Comparison of ENCODE assay signal across 8 cellular contexts in the genomic region with DNA sequence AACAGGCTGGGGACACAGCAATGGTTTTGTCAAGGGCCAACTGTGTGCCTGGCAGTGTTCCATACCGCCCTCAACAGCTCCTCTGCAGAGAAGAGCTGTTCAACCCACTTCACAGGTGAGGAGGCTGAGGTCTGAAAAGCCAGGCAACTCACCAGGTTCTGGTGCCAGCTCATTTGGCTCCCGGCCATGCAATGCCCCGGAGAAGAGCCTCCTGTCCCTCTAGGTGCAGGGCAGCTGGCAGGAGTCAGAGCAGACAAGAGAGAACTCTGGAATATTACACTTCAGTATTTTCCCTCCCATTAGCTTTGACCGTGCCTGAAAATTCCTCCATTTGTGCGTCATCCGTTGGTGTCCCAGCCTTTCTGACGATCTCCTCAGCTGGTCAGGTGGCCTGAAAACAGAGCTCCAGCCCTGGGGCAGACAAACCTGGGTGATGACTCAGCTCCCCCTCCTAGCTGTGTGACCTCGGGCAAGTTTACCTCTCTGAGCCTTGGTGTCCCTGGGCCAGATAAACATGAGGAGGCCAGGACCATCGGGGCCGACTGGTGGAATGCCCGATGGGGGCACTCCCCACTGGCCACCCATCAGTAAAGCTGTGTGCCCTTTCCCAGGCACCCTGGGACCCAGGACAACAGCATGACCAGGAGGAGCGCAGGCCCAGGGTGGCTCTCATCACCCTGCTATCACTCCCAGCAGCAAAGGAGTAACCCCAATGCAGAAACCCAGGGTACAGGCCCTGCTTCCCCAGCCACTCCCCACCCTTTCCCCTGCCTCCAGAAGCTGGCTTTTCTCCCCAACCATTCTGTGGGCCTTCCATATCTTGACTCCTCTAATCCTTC. TPM values are rescaled to one million over a fixed set of nuclear protein-coding genes. Genes with fewer than 3 reads are reported as not detected.
DNase-seq lines count a peak whose midpoint lies in the region; ATAC-seq, FAIRE-seq and TF ChIP-seq lines count a peak whose summit lies in the region.

No MANE protein-coding gene starts in this region.

- no peaks in the 10 kb centered on the region for H3K36me3 ChIP-seq in ectodermal cell (ENCODE audit: control insufficient read depth, insufficient read depth, low read length)

- CTCF ChIA-PET in HEK293T (lab: Yijun Ruan, JAX), result interaction anchor here (0.7 to 0.8 kb wide), 2 partner anchors 44 to 177 kb away, joined by 3 read pairs; no protein-coding TSS in a partner anchor

- H3K27ac Mint-ChIP-seq in naive B cell, result peak overlapping the region; percentile 43 to 94 (median 89)

- H3K27ac ChIP-seq in ectodermal cell (ENCODE audit: insufficient read depth, low read depth, low read length, poor library complexity, severe bottlenecking), result no peak overlapping the region

- DNase-seq in GM12891 (ENCODE audit: insufficient read length, low spot score) (no peak), naive B cell (no peak), HEK293T (ENCODE audit: extremely low spot score) (no peak), GM03348 (ENCODE audit: low spot score) (no peak)

- peaks cover 7% of the 10 kb centered on the region for H3K4me1 ChIP-seq in ectodermal cell (ENCODE audit: control insufficient read depth, insufficient read depth, low read length)

- no peak for TF ChIP-seq POLR2A in GM12891 (IDR thresholded peaks at IDR 0.05; ENCODE audit: low read depth, low read length)

- POLR2A ChIA-PET in HEK293T (lab: Yijun Ruan, JAX), result interaction anchor here (0.7 to 1.6 kb wide), 6 partner anchors 11 to 178 kb away, joined by 4 to 7 read pairs (median 4); a partner anchor contains a TSS

- peak overlapping the region; percentile 71 for H3K4me3 ChIP-seq in ectodermal cell (ENCODE audit: insufficient read depth, low read depth, low read length)

- no peaks in the 10 kb centered on the region for H3K9me3 Mint-ChIP-seq in naive B cell

- H3K9me3 ChIP-seq in ectodermal cell (ENCODE audit: control insufficient read depth, low read length), result no peaks in the 10 kb centered on the region

- no peaks in the 10 kb centered on the region for H3K27me3 ChIP-seq in ectodermal cell (ENCODE audit: control insufficient read depth, insufficient read depth, low read length, poor library complexity, severe bottlenecking)

- H3K4me3 Mint-ChIP-seq in naive B cell, result peak overlapping the region; percentile 82 to 93 (median 89)

- no peaks in the 10 kb centered on the region for H3K36me3 Mint-ChIP-seq in naive B cell

- ATAC-seq in naive B cell (ENCODE audit: low read depth in 2 of 2) (no peak), HG03139 (IDR thresholded peaks at IDR 0.05; ENCODE audit: unreplicated experiment) (no peak), HG03520 (IDR thresholded peaks at IDR 0.05; ENCODE audit: unreplicated experiment) (no peak)

- H3K4me1 Mint-ChIP-seq in naive B cell, result peaks cover 13 to 33% (median 25%) of the 10 kb centered on the region in 3 donors

- peak; percentile 43 for FAIRE-seq in GM12891 (lab: Jason Lieb, UNC)

- H3K27me3 Mint-ChIP-seq in naive B cell, result no peaks in the 10 kb centered on the region

- WGBS in ectodermal cell, 2 experiments, result 82 to 83% methylated on average over 12 of the region's 12 CpGs

TF ChIP-seq in GM12891, 5 proteins besides CTCF, POLR2A, EP300 and RAD21:
- no peak for TF ChIP-seq PAX5 (IDR thresholded peaks at IDR 0.05; ENCODE audit: insufficient read depth, low read length, severe bottlenecking)
- TF ChIP-seq POU2F2 (IDR thresholded peaks at IDR 0.05; ENCODE audit: low read depth, low read length), result no peak
- no peak for TF ChIP-seq SPI1 (IDR thresholded peaks at IDR 0.05; ENCODE audit: low read depth, low read length)
- no peak for TF ChIP-seq POLR2AphosphoS5 (IDR thresholded peaks at IDR 0.05; ENCODE audit: low read depth, low read length)
- no peak for TF ChIP-seq TAF1 (IDR thresholded peaks at IDR 0.05; ENCODE audit: low read depth, low read length)

TF ChIP-seq in PFSK-1, 5 proteins besides CTCF, POLR2A, EP300 and RAD21:
- TF ChIP-seq FOXP2 (optimal IDR thresholded peaks at IDR 0.05; ENCODE audit: borderline replicate concordance, extremely low read depth, extremely low read length, insufficient read depth) (peak; percentile 21), TAF1 (IDR thresholded peaks at IDR 0.05; ENCODE audit: borderline replicate concordance, insufficient read depth, low read length) (no peak)
TF ChIP-seq in PFSK-1: peak in this region for 1.

TF ChIP-seq in HEK293T, 16 proteins besides CTCF, POLR2A, EP300 and RAD21:
- TF ChIP-seq SUZ12 (IDR thresholded peaks at IDR 0.05) (no peak), LEF1 (IDR thresholded peaks at IDR 0.05; ENCODE audit: borderline replicate concordance) (no peak), FOXA1 (IDR thresholded peaks at IDR 0.05) (no peak), FOXM1 (IDR thresholded peaks at IDR 0.05; ENCODE audit: borderline replicate concordance) (no peak), L3MBTL2 (conservative IDR thresholded peaks at IDR 0.05) (no peak), FOXK2 (IDR thresholded peaks at IDR 0.05) (no peak), CTBP1 (IDR thresholded peaks at IDR 0.05; ENCODE audit: borderline replicate concordance) (no peak), BHLHE40 (IDR thresholded peaks at IDR 0.05; ENCODE audit: borderline replicate concordance) (no peak), NFRKB (IDR thresholded peaks at IDR 0.05) (no peak), ELF4 (IDR thresholded peaks at IDR 0.05) (no peak), ARNT (IDR thresholded peaks at IDR 0.05) (no peak), HDGF (IDR thresholded peaks at IDR 0.05; ENCODE audit: borderline replicate concordance) (no peak; the same call in 1 of the 2 replicates), TARDBP (IDR thresholded peaks at IDR 0.05) (no peak), SP1 (IDR thresholded peaks at IDR 0.05) (no peak)
- TF ChIP-seq, protein P1, sequence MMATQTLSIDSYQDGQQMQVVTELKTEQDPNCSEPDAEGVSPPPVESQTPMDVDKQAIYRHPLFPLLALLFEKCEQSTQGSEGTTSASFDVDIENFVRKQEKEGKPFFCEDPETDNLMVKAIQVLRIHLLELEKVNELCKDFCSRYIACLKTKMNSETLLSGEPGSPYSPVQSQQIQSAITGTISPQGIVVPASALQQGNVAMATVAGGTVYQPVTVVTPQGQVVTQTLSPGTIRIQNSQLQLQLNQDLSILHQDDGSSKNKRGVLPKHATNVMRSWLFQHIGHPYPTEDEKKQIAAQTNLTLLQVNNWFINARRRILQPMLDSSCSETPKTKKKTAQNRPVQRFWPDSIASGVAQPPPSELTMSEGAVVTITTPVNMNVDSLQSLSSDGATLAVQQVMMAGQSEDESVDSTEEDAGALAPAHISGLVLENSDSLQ (IDR thresholded peaks at IDR 0.05), result no peak

RNA-seq across cellular contexts. Expression of a gene that starts 9.6 kb away (rescaled TPM):
- 2.6 TPM for polyA plus RNA-seq in GM12891 (2012; ENCODE audit: low read depth, missing spikeins)
- 18.7 TPM for polyA plus RNA-seq in PFSK-1 (2012; ENCODE audit: insufficient read length, low read depth)
- 16.9 TPM for polyA plus RNA-seq in ectodermal cell (2013, experiment 1 of 4)
- 18.6 TPM for polyA plus RNA-seq in ectodermal cell (2013, experiment 2 of 4)
- polyA plus RNA-seq in ectodermal cell (2013, experiment 3 of 4), result 14.0 TPM
- polyA plus RNA-seq in ectodermal cell (2013, experiment 4 of 4), result 18.2 TPM
- polyA plus RNA-seq in naive B cell (ENCODE audit: low read depth in 6 of 6), result 1 to 10 TPM in 5 of 6 donors, not detected in 1; 1.1 to 2.0 (median 1.5) TPM

RNA-seq across cellular contexts. Expression of a gene that starts 14.6 kb away (rescaled TPM):
- 3.7 TPM for polyA plus RNA-seq in GM12891 (2012; ENCODE audit: low read depth, missing spikeins)
- polyA plus RNA-seq in PFSK-1 (2012; ENCODE audit: insufficient read length, low read depth), result not detected
- polyA plus RNA-seq in ectodermal cell (2013, experiment 1 of 4), result 0.74 TPM
- polyA plus RNA-seq in ectodermal cell (2013, experiment 2 of 4), result 0.73 TPM
- polyA plus RNA-seq in ectodermal cell (2013, experiment 3 of 4), result 0.43 TPM
- 0.53 TPM for polyA plus RNA-seq in ectodermal cell (2013, experiment 4 of 4)
- polyA plus RNA-seq in naive B cell (ENCODE audit: low read depth in 6 of 6), result under 1 TPM in 5 of 6 donors, not detected in 1; 0.08 to 0.63 (median 0.45) TPM

RNA-seq across cellular contexts. Expression of a gene that starts 46.4 kb away (rescaled TPM):
- polyA plus RNA-seq in GM12891 (2012; ENCODE audit: low read depth, missing spikeins), result 448 TPM
- polyA plus RNA-seq in PFSK-1 (2012; ENCODE audit: insufficient read length, low read depth), result 44.4 TPM
- polyA plus RNA-seq in ectodermal cell (2013, experiment 1 of 4), result 0.91 TPM
- polyA plus RNA-seq in ectodermal cell (2013, experiment 2 of 4), result 0.80 TPM
- 0.85 TPM for polyA plus RNA-seq in ectodermal cell (2013, experiment 3 of 4)
- polyA plus RNA-seq in ectodermal cell (2013, experiment 4 of 4), result 0.77 TPM
- 100 to 1,000 TPM; 671 to 842 (median 780) TPM for polyA plus RNA-seq in naive B cell (ENCODE audit: low read depth in 6 of 6)

RNA-seq across cellular contexts. Expression of a gene that starts 48.0 kb away (rescaled TPM):
- polyA plus RNA-seq in GM12891 (2012; ENCODE audit: low read depth, missing spikeins), result 44.7 TPM
- polyA plus RNA-seq in PFSK-1 (2012; ENCODE audit: insufficient read length, low read depth), result 3.2 TPM
- polyA plus RNA-seq in ectodermal cell (2013, experiment 1 of 4), result 1.3 TPM
- polyA plus RNA-seq in ectodermal cell (2013, experiment 2 of 4), result 1.5 TPM
- 1.3 TPM for polyA plus RNA-seq in ectodermal cell (2013, experiment 3 of 4)
- polyA plus RNA-seq in ectodermal cell (2013, experiment 4 of 4), result 0.93 TPM
- polyA plus RNA-seq in naive B cell (ENCODE audit: low read depth in 6 of 6), result 1 to 10 TPM in 4 of 6 donors, under 1 TPM in 2; 0.73 to 1.8 (median 1.2) TPM
